Comparison of ENCODE assay signal across 26 cellular contexts in the genomic region with DNA sequence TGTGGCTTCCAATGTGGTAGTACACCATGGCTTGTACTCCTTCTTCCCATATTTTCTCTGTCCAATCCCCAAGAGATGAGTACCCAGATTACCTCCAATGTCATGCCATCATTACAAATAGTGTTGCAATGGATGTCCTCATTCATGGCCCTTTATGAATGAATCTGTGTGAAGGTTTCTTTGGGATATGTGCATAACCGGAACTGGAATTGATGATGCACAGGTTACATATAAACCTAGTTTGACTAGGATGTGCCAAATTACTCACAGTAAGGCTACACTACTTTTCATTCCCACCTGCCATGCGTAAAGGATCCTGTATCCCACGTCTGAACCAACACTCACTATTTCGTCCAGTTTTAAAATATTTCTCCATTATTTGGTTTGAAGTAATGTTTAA.
"Had no signal": no experiment of that assay in that cellular context is flagged by ENCODE, and none has a peak within 500 bp of the region (broad histone marks: within the 10 kb centered on the region; RNA-seq: fewer than 3 reads in every experiment).

No MANE protein-coding gene starts in this region.

- DNase-seq: activated B cell treated with CpG ODN at 0.5 μM for 24 hours; activated CD4-positive, alpha-beta T cell treated with anti-CD3 and anti-CD28 coated beads for 48 hours; activated CD4-positive, alpha-beta T cell treated with anti-CD3 and anti-CD28 coated beads, Interleukin-2, amount 50 U/mL, for 1 hour; activated CD4-positive, alpha-beta T cell treated with anti-CD3 and anti-CD28 coated beads, Interleukin-2, amount 50 U/mL, for 48 hours; activated CD8-positive, alpha-beta memory T cell treated with anti-CD3 and anti-CD28 coated beads for 24 hours; activated CD8-positive, alpha-beta T cell treated with anti-CD3 and anti-CD28 coated beads for 36 hours; activated effector memory CD4-positive, alpha-beta T cell treated with Interleukin-2 at 50 U/mL for 16 hours; activated gamma-delta T cell treated with Interleukin-2 at 50 U/mL for 16 hours; activated naive CD4-positive, alpha-beta T cell treated with anti-CD3 and anti-CD28 coated beads, Interleukin-2, amount 50 U/mL, for 16 hours; activated naive CD4-positive, alpha-beta T cell treated with Interleukin-2 at 50 U/mL for 16 hours; activated T-cell treated with anti-CD3 and anti-CD28 coated beads, Interleukin-2, amount 50 U/mL, for 4 hours; amniotic stem cell; anterior cingulate cortex; caudate nucleus; cortex of kidney; dermis blood vessel endothelial cell; effector CD4-positive, alpha-beta T cell; effector memory CD8-positive, alpha-beta T cell; foreskin fibroblast; glutamatergic neuron; heart left ventricle; T-helper 17 cell; T1000; WERI-Rb-1 had no signal

- H3K36me3 ChIP-seq: heart left ventricle, WERI-Rb-1 had no signal

- H3K4me3 ChIP-seq: heart left ventricle had no signal

- H3K4me1 ChIP-seq: heart left ventricle had no signal

- H3K27me3 ChIP-seq: heart left ventricle had no signal

- ATAC-seq: activated CD4-positive, CD25-positive, alpha-beta regulatory T cell treated with anti-CD3 and anti-CD28 coated beads, Interleukin-2, amount 50 U/mL, for 24 hours; activated CD8-positive, alpha-beta T cell treated with anti-CD3 and anti-CD28 coated beads for 36 hours; activated T-cell treated with anti-CD3 and anti-CD28 coated beads, Interleukin-2, amount 50 U/mL, for 4 hours; activated T-helper 17 cell treated with anti-CD3 and anti-CD28 coated beads, Interleukin-2, amount 50 U/mL, for 72 hours; effector memory CD8-positive, alpha-beta T cell; heart left ventricle; T-helper 17 cell had no signal

- H3K27ac ChIP-seq: heart left ventricle, WERI-Rb-1 had no signal
